Comparison of ENCODE assay signal across 15 cellular contexts in genomic region chr19:2318923-2319322, GRCh38. TPM values are rescaled to one million over a fixed set of nuclear protein-coding genes. Genes with fewer than 3 reads are reported as not detected.
DNase-seq lines count a peak whose midpoint lies in the region; ATAC-seq, FAIRE-seq and TF ChIP-seq lines count a peak whose summit lies in the region.
"Had no signal": no experiment of that assay in that cellular context is flagged by ENCODE, and none has a peak within 500 bp of the region (broad histone marks: within the 10 kb centered on the region; RNA-seq: fewer than 3 reads in every experiment).

No MANE protein-coding gene starts in this region.

- H3K9ac ChIP-seq in BLaER1 (no peak overlapping the region; the same call in 1 of the 2 replicates), K562 (ENCODE audit: insufficient read depth in 1 of 2, low read depth in 2 of 2, low read length in 2 of 2) (0 out of 4 replicates have a peak overlapping the region, but pooled peaks of 1 of the 2 experiments have one; percentile 0)

- H3K4me1 Mint-ChIP-seq in IgD-negative memory B cell, result peaks cover 12 to 27% (median 24%) of the 10 kb centered on the region in 3 donors
- no peaks in the 10 kb centered on the region for H3K4me1 Mint-ChIP-seq in activated T-cell treated with anti-CD3 and anti-CD28 coated beads, Interleukin-2, amount 50 U/mL, for 4 hours (ENCODE audit: low read depth)

- no peak for TF ChIP-seq EP300 in K562 (IDR thresholded peaks at IDR 0.05; ENCODE audit: low read length)

- H3K4me1 ChIP-seq in BLaER1 (peaks cover 84% of the 10 kb centered on the region), K562 (replicated peaks in 1 of 2; ENCODE audit: control insufficient read depth in 2 of 2, insufficient read depth in 2 of 2, low read length in 2 of 2) (peaks cover 3 to 36% of the 10 kb centered on the region in 2 experiments; a peak in 3 of 5 replicates), spleen (peaks cover 12 to 64% (median 34%) of the 10 kb centered on the region in 6 donors), left ventricle myocardium inferior (peaks cover 17% of the 10 kb centered on the region)

- in situ Hi-C loops in K562 (cut with MboI), result loop anchor here (5.0 to 10.0 kb wide), 2 partner anchors 84 to 162 kb away; partner anchors contain the start of genes PLEKHJ1 and SF3A2

- no peak overlapping the region for H2AFZ ChIP-seq in K562 (ENCODE audit: low read depth, low read length)

- TF ChIP-seq CTCF in K562 (IDR thresholded peaks at IDR 0.05 in 2 of 3, conservative IDR thresholded peaks at IDR 0.05 in 1 of 3; ENCODE audit: insufficient read depth in 2 of 3, low read depth in 1 of 3, low read length in 3 of 3) (no peak), spleen (IDR thresholded peaks at IDR 0.05 in 8 of 11, conservative IDR thresholded peaks at IDR 0.05 in 3 of 11) (no peak), left ventricle myocardium inferior (IDR thresholded peaks at IDR 0.05; ENCODE audit: borderline replicate concordance) (no peak)

- POLR2A ChIA-PET in K562 (lab: Yijun Ruan, JAX), result interaction anchor here (0.7 to 4.2 kb wide), 4 partner anchors 9 to 134 kb away, joined by 3 to 13 read pairs (median 4); partner anchors contain the start of genes LSM7 and SPPL2B

- no peak for TF ChIP-seq RAD21 in K562 (CRISPR knock-in tag; conservative IDR thresholded peaks at IDR 0.05 in 1 of 2, IDR thresholded peaks at IDR 0.05 in 1 of 2)

- intact Hi-C loops in K562 (cut with micrococcal nuclease) (loop anchor here (5.0 kb wide), 1 partner anchor 42 kb away; no protein-coding TSS in a partner anchor), spleen (cut with DNase I; ENCODE audit: low total_unique reads) (no loop called here), left ventricle myocardium inferior (cut with micrococcal nuclease) (no loop called here)

- H3K9me3 ChIP-seq in BLaER1 (peaks cover 11% of the 10 kb centered on the region), K562 (replicated peaks; ENCODE audit: control insufficient read depth, insufficient read depth, low read depth, low read length) (peaks cover 12% of the 10 kb centered on the region), spleen (peaks cover 0 to 16% (median 13%) of the 10 kb centered on the region in 8 donors), left ventricle myocardium inferior (replicated peaks) (peaks cover 14% of the 10 kb centered on the region)

- DNase-seq in K562 (ENCODE audit: extremely low read depth in 1 of 4, low spot score in 3 of 4) (no peak), spleen (no peak), left ventricle myocardium inferior (no peak)
- DNase-seq in activated T-cell treated with anti-CD3 and anti-CD28 coated beads, Interleukin-2, amount 50 U/mL, for 4 hours, result no peak
- no peak for DNase-seq in central memory CD4-positive, alpha-beta T cell
- DNase-seq: CD4-positive, CD25-positive, alpha-beta regulatory T cell; DMS53; H7; KG1 had no signal

- H3K9me1 ChIP-seq in K562 (ENCODE audit: control insufficient read depth, insufficient read depth, low read length), result no peaks in the 10 kb centered on the region

- no peak for FAIRE-seq in K562 (lab: Jason Lieb, UNC)
- FAIRE-seq: A204.1 had no signal

- no peaks in the 10 kb centered on the region for H3K27me3 Mint-ChIP-seq in IgD-negative memory B cell
- peaks cover 12% of the 10 kb centered on the region for H3K27me3 Mint-ChIP-seq in activated T-cell treated with anti-CD3 and anti-CD28 coated beads, Interleukin-2, amount 50 U/mL, for 4 hours (ENCODE audit: low read depth)

- H3K27ac Mint-ChIP-seq in IgD-negative memory B cell, result peak overlapping the region in 2 of 3 donors; percentile 30 to 74
- H3K27ac Mint-ChIP-seq: CD4-positive, CD25-positive, alpha-beta regulatory T cell had no signal

- CTCF ChIA-PET in K562 (lab: Yijun Ruan, JAX; ENCODE audit: low intra/inter-chr PET ratio), result no interaction called here

- TF ChIP-seq POLR2A in K562 (conservative IDR thresholded peaks at IDR 0.05) (no peak), spleen (IDR thresholded peaks at IDR 0.05) (no peak)

- no peaks in the 10 kb centered on the region for H3K36me3 Mint-ChIP-seq in IgD-negative memory B cell
- no peaks in the 10 kb centered on the region for H3K36me3 Mint-ChIP-seq in activated T-cell treated with anti-CD3 and anti-CD28 coated beads, Interleukin-2, amount 50 U/mL, for 4 hours (ENCODE audit: insufficient read depth)

- H3K79me2 ChIP-seq in K562 (ENCODE audit: control insufficient read depth, insufficient read depth, low read length), result no peaks in the 10 kb centered on the region

- H3K4me2 ChIP-seq in BLaER1 (peak overlapping the region; percentile 76), K562 (ENCODE audit: insufficient read depth, low read length) (no peak overlapping the region)

- H3K27me3 ChIP-seq in BLaER1 (no peaks in the 10 kb centered on the region), K562 (ENCODE audit: control insufficient read depth in 2 of 2, insufficient read depth in 2 of 2, low read length in 2 of 2) (no peaks in the 10 kb centered on the region), spleen (replicated peaks in 1 of 7) (peaks cover 0 to 2% (median 0%) of the 10 kb centered on the region in 7 donors), left ventricle myocardium inferior (ENCODE audit: low read depth) (peaks cover 3% of the 10 kb centered on the region)

- 50% methylated on average over 2 of the region's 6 CpGs for WGBS in K562 (ENCODE audit: insufficient coverage, low coverage, missing lambda C conversion rate)
- WGBS in spleen, 5 donors, result 60 to 73% (median 70%) methylated on average over 5 to 6 of the region's 6 CpGs

- peak overlapping the region; percentile 37 to 87 (median 62) for H3K4me3 Mint-ChIP-seq in IgD-negative memory B cell
- H3K4me3 Mint-ChIP-seq in activated T-cell treated with anti-CD3 and anti-CD28 coated beads, Interleukin-2, amount 50 U/mL, for 4 hours, result no peak overlapping the region

- no TSS peak for BruUV-seq in K562 (replicated peaks; lab: Mats Ljungman, UMichigan)

- ATAC-seq in K562, result no peak
- no peak for ATAC-seq in activated T-cell treated with anti-CD3 and anti-CD28 coated beads, Interleukin-2, amount 50 U/mL, for 4 hours

- H3K4me3 ChIP-seq in BLaER1, result no peak overlapping the region
- H3K4me3 ChIP-seq in K562, result no peak overlapping the region
- no peak overlapping the region for H3K4me3 ChIP-seq in spleen
- no peak overlapping the region for H3K4me3 ChIP-seq in left ventricle myocardium inferior

- H3K36me3 ChIP-seq in BLaER1 (peaks cover 31% of the 10 kb centered on the region), K562 (ENCODE audit: control insufficient read depth, insufficient read depth, low read length) (peaks cover 22% of the 10 kb centered on the region; the same call in 1 of the 3 replicates), spleen (peaks cover 0 to 35% (median 25%) of the 10 kb centered on the region in 6 donors), left ventricle myocardium inferior (peaks cover 12% of the 10 kb centered on the region)

- H3K27ac ChIP-seq in BLaER1 (peak overlapping the region; percentile 66; the same call in 1 of the 2 replicates), K562 (ENCODE audit: extremely low read depth, low read depth, low read length) (no peak overlapping the region), spleen (peak overlapping the region in 5 of 8 donors; percentile 30 to 71 (median 55)), left ventricle myocardium inferior (replicated peaks) (no peak overlapping the region)

- peaks cover 5 to 9% (median 7%) of the 10 kb centered on the region in 3 donors for H3K9me3 Mint-ChIP-seq in IgD-negative memory B cell
- peaks cover 9% of the 10 kb centered on the region for H3K9me3 Mint-ChIP-seq in activated T-cell treated with anti-CD3 and anti-CD28 coated beads, Interleukin-2, amount 50 U/mL, for 4 hours

- H4K20me1 ChIP-seq in BLaER1, result peaks cover 32% of the 10 kb centered on the region
- H4K20me1 ChIP-seq in K562 (replicated peaks; ENCODE audit: control insufficient read depth, insufficient read depth, low read length), result no peaks in the 10 kb centered on the region

RNA-seq across cellular contexts. Expression of gene LSM7, which starts 9.5 kb away (rescaled TPM):
- 308 TPM for polyA plus RNA-seq in IgD-negative memory B cell
- 46.8 and 94.0 TPM in 2 replicates for total RNA-seq in K562 (2011; cell fraction: chromatin; rRNA removed; ENCODE audit: low replicate concordance)
- total RNA-seq in K562 (2011; cell fraction: nucleolus; rRNA removed), result 108 and 115 TPM in 2 replicates
- total RNA-seq in K562 (2011; cell fraction: nucleoplasm; rRNA removed), result 89.3 and 125 TPM in 2 replicates
- 408 and 578 TPM in 2 replicates for total RNA-seq in K562 (2014; rRNA removed)
- 117 and 146 TPM in 2 replicates for total RNA-seq in K562 (2014; rRNA removed; fragmentation: Illumina TruSeq; extraction: Trizol)
- total RNA-seq in K562 (2015; rRNA removed; fragmentation: Illumina TruSeq; extraction: Trizol), result 261 and 265 TPM in 2 replicates
- 284 and 286 TPM in 2 replicates for total RNA-seq in K562 (2021)
- polyA plus RNA-seq in K562 (2011; rRNA removed), result 450 and 480 TPM in 2 replicates
- polyA plus RNA-seq in K562 (2011; cell fraction: cytosol; rRNA removed), result 1,525 and 1,825 TPM in 2 replicates
- 285 TPM in 2 replicates for polyA plus RNA-seq in K562 (2011; cell fraction: nucleus; rRNA removed)
- polyA plus RNA-seq in K562 (2012), result 272 and 399 TPM in 2 replicates
- 147 and 242 TPM in 2 replicates for polyA plus RNA-seq in K562 (2014; fragmentation: Illumina TruSeq; extraction: Trizol)
- 100 to 1,000 TPM in 1 of 2 experiments, 10 to 100 TPM in 1; 40.5 to 147 TPM for polyA plus RNA-seq in K562 (2014; fragmentation: Nextera tagmentation; extraction: Ambion mirVana)
- polyA plus RNA-seq in K562 (2014; rRNA removed), result 650 and 690 TPM in 2 replicates
- polyA minus RNA-seq in K562 (2011; rRNA and poly(A)+ RNA removed), result 39.4 and 52.2 TPM in 2 replicates
- 59.3 and 94.0 TPM in 2 replicates for polyA minus RNA-seq in K562 (2011; cell fraction: cytosol; rRNA and poly(A)+ RNA removed)
- polyA minus RNA-seq in K562 (2011; cell fraction: nucleus; rRNA and poly(A)+ RNA removed), result 39.6 and 56.8 TPM in 2 replicates
- total RNA-seq in spleen, result 100 to 1,000 TPM in 3 of 7 donors, 10 to 100 TPM in 4; 60.7 to 131 (median 82.8) TPM
- polyA plus RNA-seq in spleen, result 100 to 1,000 TPM; 435 to 524 (median 459) TPM
- 100 to 1,000 TPM; 275 to 313 (median 307) TPM for total RNA-seq in activated T-cell treated with anti-CD3 and anti-CD28 coated beads, Interleukin-2, amount 50 U/mL, for 4 hours
- total RNA-seq in left ventricle myocardium inferior, result 41.1 TPM

RNA-seq across cellular contexts. Expression of gene SPPL2B, which starts 9.6 kb away (rescaled TPM):
- polyA plus RNA-seq in IgD-negative memory B cell, result 20.8 TPM
- total RNA-seq in K562 (2011; cell fraction: chromatin; rRNA removed; ENCODE audit: low replicate concordance), result 147 and 415 TPM in 2 replicates
- 310 and 318 TPM in 2 replicates for total RNA-seq in K562 (2011; cell fraction: nucleolus; rRNA removed)
- 175 and 195 TPM in 2 replicates for total RNA-seq in K562 (2011; cell fraction: nucleoplasm; rRNA removed)
- total RNA-seq in K562 (2014; rRNA removed), result 32.0 and 33.9 TPM in 2 replicates
- total RNA-seq in K562 (2014; rRNA removed; fragmentation: Illumina TruSeq; extraction: Trizol), result 2.6 and 4.1 TPM in 2 replicates
- total RNA-seq in K562 (2015; rRNA removed; fragmentation: Illumina TruSeq; extraction: Trizol), result 15.1 and 16.9 TPM in 2 replicates
- total RNA-seq in K562 (2021), result 63.6 and 74.0 TPM in 2 replicates
- polyA plus RNA-seq in K562 (2011; rRNA removed), result 24.9 and 30.0 TPM in 2 replicates
- polyA plus RNA-seq in K562 (2011; cell fraction: cytosol; rRNA removed), result 28.7 and 44.8 TPM in 2 replicates
- 317 and 559 TPM in 2 replicates for polyA plus RNA-seq in K562 (2011; cell fraction: nucleus; rRNA removed)
- 67.0 and 110 TPM in 2 replicates for polyA plus RNA-seq in K562 (2012)
- polyA plus RNA-seq in K562 (2014; fragmentation: Illumina TruSeq; extraction: Trizol), result 8.4 and 19.9 TPM in 2 replicates
- polyA plus RNA-seq in K562 (2014; fragmentation: Nextera tagmentation; extraction: Ambion mirVana), result under 1 TPM; 0.20 to 0.29 TPM
- 62.9 and 81.2 TPM in 2 replicates for polyA plus RNA-seq in K562 (2014; rRNA removed)
- polyA minus RNA-seq in K562 (2011; rRNA and poly(A)+ RNA removed), result 3.4 and 6.9 TPM in 2 replicates
- polyA minus RNA-seq in K562 (2011; cell fraction: cytosol; rRNA and poly(A)+ RNA removed), result 14.0 and 22.7 TPM in 2 replicates
- polyA minus RNA-seq in K562 (2011; cell fraction: nucleus; rRNA and poly(A)+ RNA removed), result 52.0 and 52.1 TPM in 2 replicates
- 10 to 100 TPM; 69.7 to 96.4 (median 79.3) TPM for total RNA-seq in spleen
- polyA plus RNA-seq in spleen, result 100 to 1,000 TPM in 1 of 3 donors, 10 to 100 TPM in 2; 40.5 to 111 (median 72.4) TPM
- 10 to 100 TPM; 42.1 to 45.3 (median 42.2) TPM for total RNA-seq in activated T-cell treated with anti-CD3 and anti-CD28 coated beads, Interleukin-2, amount 50 U/mL, for 4 hours
- 26.2 TPM for total RNA-seq in left ventricle myocardium inferior

RNA-seq across cellular contexts. Expression of gene LINGO3, which starts 11.0 kb away (rescaled TPM):
- polyA plus RNA-seq in IgD-negative memory B cell, result 14.7 TPM
- total RNA-seq in K562 (2011; cell fraction: chromatin; rRNA removed; ENCODE audit: low replicate concordance), result not detected in 2 replicates
- total RNA-seq in K562 (2011; cell fraction: nucleolus; rRNA removed), result not detected in 2 replicates
- not detected in 2 replicates for total RNA-seq in K562 (2011; cell fraction: nucleoplasm; rRNA removed)
- 0.05 TPM in 1 of 2 replicates, not detected in the other for total RNA-seq in K562 (2014; rRNA removed)
- total RNA-seq in K562 (2014; rRNA removed; fragmentation: Illumina TruSeq; extraction: Trizol), result not detected in 2 replicates
- total RNA-seq in K562 (2015; rRNA removed; fragmentation: Illumina TruSeq; extraction: Trizol), result not detected in 2 replicates
- not detected in 2 replicates for total RNA-seq in K562 (2021)
- polyA plus RNA-seq in K562 (2011; rRNA removed), result 0.03 and 0.07 TPM in 2 replicates
- 0.06 and 0.07 TPM in 2 replicates for polyA plus RNA-seq in K562 (2011; cell fraction: cytosol; rRNA removed)
- polyA plus RNA-seq in K562 (2011; cell fraction: nucleus; rRNA removed), result not detected in 2 replicates
- 0.47 and 1.6 TPM in 2 replicates for polyA plus RNA-seq in K562 (2012)
- not detected in 2 replicates for polyA plus RNA-seq in K562 (2014; fragmentation: Illumina TruSeq; extraction: Trizol)
- polyA plus RNA-seq in K562 (2014; fragmentation: Nextera tagmentation; extraction: Ambion mirVana), result under 1 TPM in 1 of 2 experiments, not detected in 1; 0.03 TPM
- polyA plus RNA-seq in K562 (2014; rRNA removed), result not detected in 2 replicates
- polyA minus RNA-seq in K562 (2011; rRNA and poly(A)+ RNA removed), result not detected in 2 replicates
- polyA minus RNA-seq in K562 (2011; cell fraction: cytosol; rRNA and poly(A)+ RNA removed), result not detected in 2 replicates
- polyA minus RNA-seq in K562 (2011; cell fraction: nucleus; rRNA and poly(A)+ RNA removed), result not detected in 2 replicates
- 1 to 10 TPM in 2 of 7 donors, under 1 TPM in 5; 0.26 to 2.6 (median 0.70) TPM for total RNA-seq in spleen
- 1 to 10 TPM in 1 of 3 donors, under 1 TPM in 2; 0.43 to 1.2 (median 0.82) TPM for polyA plus RNA-seq in spleen
- total RNA-seq in activated T-cell treated with anti-CD3 and anti-CD28 coated beads, Interleukin-2, amount 50 U/mL, for 4 hours, result not detected
- not detected for total RNA-seq in left ventricle myocardium inferior
- polyA plus RNA-seq: AG04450, BJ had no signal

RNA-seq across cellular contexts. Expression of gene PEAK3, which starts 36.9 kb away (rescaled TPM):
- 0.26 TPM for polyA plus RNA-seq in IgD-negative memory B cell
- total RNA-seq in K562 (2011; cell fraction: chromatin; rRNA removed; ENCODE audit: low replicate concordance), result 0.49 TPM in 1 of 2 replicates, not detected in the other
- 0.17 TPM in 1 of 2 replicates, not detected in the other for total RNA-seq in K562 (2011; cell fraction: nucleolus; rRNA removed)
- not detected in 2 replicates for total RNA-seq in K562 (2011; cell fraction: nucleoplasm; rRNA removed)
- total RNA-seq in K562 (2014; rRNA removed), result 0.16 TPM in 1 of 2 replicates, not detected in the other
- not detected in 2 replicates for total RNA-seq in K562 (2014; rRNA removed; fragmentation: Illumina TruSeq; extraction: Trizol)
- total RNA-seq in K562 (2015; rRNA removed; fragmentation: Illumina TruSeq; extraction: Trizol), result not detected in 2 replicates
- total RNA-seq in K562 (2021), result 0.13 and 0.40 TPM in 2 replicates
- polyA plus RNA-seq in K562 (2011; rRNA removed), result 0.03 TPM in 1 of 2 replicates, not detected in the other
- polyA plus RNA-seq in K562 (2011; cell fraction: cytosol; rRNA removed), result not detected in 2 replicates
- 0.10 TPM in 1 of 2 replicates, not detected in the other for polyA plus RNA-seq in K562 (2011; cell fraction: nucleus; rRNA removed)
- polyA plus RNA-seq in K562 (2012), result 0.27 and 0.66 TPM in 2 replicates
- polyA plus RNA-seq in K562 (2014; fragmentation: Illumina TruSeq; extraction: Trizol), result 0.06 TPM in 1 of 2 replicates, not detected in the other
- polyA plus RNA-seq in K562 (2014; fragmentation: Nextera tagmentation; extraction: Ambion mirVana), result not detected
- 0.07 TPM in 1 of 2 replicates, not detected in the other for polyA plus RNA-seq in K562 (2014; rRNA removed)
- not detected in 2 replicates for polyA minus RNA-seq in K562 (2011; rRNA and poly(A)+ RNA removed)
- not detected in 2 replicates for polyA minus RNA-seq in K562 (2011; cell fraction: cytosol; rRNA and poly(A)+ RNA removed)
- 0.11 and 0.13 TPM in 2 replicates for polyA minus RNA-seq in K562 (2011; cell fraction: nucleus; rRNA and poly(A)+ RNA removed)
- total RNA-seq in spleen, result 10 to 100 TPM in 2 of 7 donors, 1 to 10 TPM in 5; 5.7 to 17.4 (median 6.8) TPM
- under 1 TPM; 0.30 to 0.93 (median 0.50) TPM for polyA plus RNA-seq in spleen
- under 1 TPM in 1 of 3 donors, not detected in 2; 0.11 TPM for total RNA-seq in activated T-cell treated with anti-CD3 and anti-CD28 coated beads, Interleukin-2, amount 50 U/mL, for 4 hours
- total RNA-seq in left ventricle myocardium inferior, result 0.77 TPM
- total RNA-seq: CD4-positive, CD25-positive, alpha-beta regulatory T cell; Daoy; H7 had no signal
- polyA plus RNA-seq: BJ had no signal

RNA-seq across cellular contexts. Expression of gene TMPRSS9, which starts 41.1 kb away (rescaled TPM):
- not detected for polyA plus RNA-seq in IgD-negative memory B cell
- 1.7 TPM in 1 of 2 replicates, not detected in the other for total RNA-seq in K562 (2011; cell fraction: chromatin; rRNA removed; ENCODE audit: low replicate concordance)
- 0.33 and 0.66 TPM in 2 replicates for total RNA-seq in K562 (2011; cell fraction: nucleolus; rRNA removed)
- 0.15 TPM in 1 of 2 replicates, not detected in the other for total RNA-seq in K562 (2011; cell fraction: nucleoplasm; rRNA removed)
- not detected in 2 replicates for total RNA-seq in K562 (2014; rRNA removed)
- not detected in 2 replicates for total RNA-seq in K562 (2014; rRNA removed; fragmentation: Illumina TruSeq; extraction: Trizol)
- not detected in 2 replicates for total RNA-seq in K562 (2015; rRNA removed; fragmentation: Illumina TruSeq; extraction: Trizol)
- 0.11 TPM in 1 of 2 replicates, not detected in the other for total RNA-seq in K562 (2021)
- 0.01 TPM in 1 of 2 replicates, not detected in the other for polyA plus RNA-seq in K562 (2011; rRNA removed)
- 0.03 TPM in 1 of 2 replicates, not detected in the other for polyA plus RNA-seq in K562 (2011; cell fraction: cytosol; rRNA removed)
- 0.04 and 0.24 TPM in 2 replicates for polyA plus RNA-seq in K562 (2011; cell fraction: nucleus; rRNA removed)
- polyA plus RNA-seq in K562 (2012), result 0.34 and 2.1 TPM in 2 replicates
- polyA plus RNA-seq in K562 (2014; fragmentation: Illumina TruSeq; extraction: Trizol), result not detected in 2 replicates
- polyA plus RNA-seq in K562 (2014; fragmentation: Nextera tagmentation; extraction: Ambion mirVana), result not detected
- 0.03 TPM in 1 of 2 replicates, not detected in the other for polyA plus RNA-seq in K562 (2014; rRNA removed)
- not detected in 2 replicates for polyA minus RNA-seq in K562 (2011; rRNA and poly(A)+ RNA removed)
- not detected in 2 replicates for polyA minus RNA-seq in K562 (2011; cell fraction: cytosol; rRNA and poly(A)+ RNA removed)
- 0.11 TPM in 1 of 2 replicates, not detected in the other for polyA minus RNA-seq in K562 (2011; cell fraction: nucleus; rRNA and poly(A)+ RNA removed)
- total RNA-seq in spleen, result 1 to 10 TPM; 1.3 to 4.0 (median 2.9) TPM
- polyA plus RNA-seq in spleen, result 1 to 10 TPM in 2 of 3 donors, under 1 TPM in 1; 0.70 to 4.3 (median 1.1) TPM
- total RNA-seq in activated T-cell treated with anti-CD3 and anti-CD28 coated beads, Interleukin-2, amount 50 U/mL, for 4 hours, result not detected
- not detected for total RNA-seq in left ventricle myocardium inferior
- total RNA-seq: Daoy, H7 had no signal
- polyA plus RNA-seq: AG04450; BJ; CD4-positive, CD25-positive, alpha-beta regulatory T cell had no signal

Comparison
In these comparisons a context has a peak if more than half of its experiments do, and no peak if none do; other contexts are left out.
1. H3K27ac ChIP-seq: peak in BLaER1 (single experiment) and spleen (5 of 8); none in K562 (single experiment) and left ventricle myocardium inferior (single experiment).